15 cellular contexts compared by ENCODE assay signal in the genomic region with DNA sequence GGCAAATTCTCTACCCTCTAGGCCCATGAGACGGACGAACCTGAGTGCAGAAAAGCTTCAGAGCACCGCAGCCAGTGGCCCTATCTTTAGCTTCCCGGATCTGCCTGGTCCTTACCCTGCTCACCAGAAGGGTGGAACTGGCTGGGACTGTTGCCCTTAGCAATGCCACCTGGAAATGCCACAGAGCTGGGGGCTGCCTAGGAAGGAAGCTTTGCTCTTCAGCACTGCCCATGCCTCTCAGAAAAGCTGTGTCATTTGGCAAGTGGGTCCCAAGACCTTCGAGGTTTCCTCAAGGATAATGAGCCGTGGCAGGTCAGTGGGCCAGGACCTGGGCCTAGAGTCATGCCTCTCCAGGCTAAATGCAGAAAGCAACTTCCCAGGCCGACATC.
DNase-seq lines count a peak whose midpoint lies in the region; FAIRE-seq and TF ChIP-seq lines count a peak whose summit lies in the region.
"Had no signal": no experiment of that assay in that cellular context is flagged by ENCODE, and none has a peak within 500 bp of the region (broad histone marks: within the 10 kb centered on the region; RNA-seq: fewer than 3 reads in every experiment).

No MANE protein-coding gene starts in this region.

- H3K4me3 ChIP-seq in HFF-Myc (replicated peaks; ENCODE audit: low read depth, low read length) (peak overlapping the region; percentile 83), foreskin fibroblast (ENCODE audit: low read depth in 1 of 2, low read length in 2 of 2) (peak overlapping the region; percentile 59 to 93), rectal smooth muscle tissue (ENCODE audit: low read length) (peak overlapping the region; percentile 78)
- H3K4me3 ChIP-seq: stomach had no signal

- no peak for FAIRE-seq in D721Med (lab: Jason Lieb, UNC)

- H3K9ac ChIP-seq in rectal smooth muscle tissue (ENCODE audit: low read length): peak overlapping the region; percentile 55

- peak overlapping the region; percentile 98; the same call in 1 of the 2 replicates for H3K27ac ChIP-seq in C4-2B
- peak overlapping the region; percentile 96 for H3K27ac ChIP-seq in rectal smooth muscle tissue (ENCODE audit: low read depth, low read length)
- H3K27ac ChIP-seq: stomach had no signal

- no peaks in the 10 kb centered on the region for H3K36me3 ChIP-seq in rectal smooth muscle tissue (ENCODE audit: control insufficient read depth, insufficient read depth, low read length)
- H3K36me3 ChIP-seq: stomach had no signal

- TF ChIP-seq CTCF in C4-2B (conservative IDR thresholded peaks at IDR 0.05) (no peak), HFF-Myc (IDR thresholded peaks at IDR 0.05; ENCODE audit: low read depth, low read length, missing control alignments) (no peak), foreskin fibroblast (IDR thresholded peaks at IDR 0.05; ENCODE audit: low read depth, low read length) (no peak), D721Med (IDR thresholded peaks at IDR 0.05; ENCODE audit: insufficient read depth, missing control alignments) (no peak), GM13976 (IDR thresholded peaks at IDR 0.05; ENCODE audit: borderline replicate concordance, control extremely low read depth, extremely low read depth, insufficient read depth, missing control alignments) (no peak)

- H3K4me1 ChIP-seq in rectal smooth muscle tissue (ENCODE audit: control insufficient read depth, insufficient read depth, low read length): peaks cover 12% of the 10 kb centered on the region

- DNase-seq in HFF-Myc (ENCODE audit: extremely low read depth, low read depth) (no peak), foreskin fibroblast (peak in 1 of 2 donors; percentile 66), activated gamma-delta T cell (lab: John Stamatoyannopoulos, UW) (no peak), D721Med (ENCODE audit: insufficient read length, low spot score) (no peak), GM13976 (ENCODE audit: low spot score) (no peak), NCI-H2171 (lab: John Stamatoyannopoulos, UW) (no peak)
- DNase-seq: activated CD4-positive, alpha-beta T cell treated with anti-CD3 and anti-CD28 coated beads for 36 hours; activated naive CD4-positive, alpha-beta T cell treated with Interleukin-2 at 50 U/mL for 16 hours; GF-D8; Karpas-422; NCI-H1930; stomach; SW 1271 had no signal

- in situ Hi-C loops in GM13976 (cut with MboI; ENCODE audit: low sequenced_read_pairs, unreplicated experiment): no loop called here

- peaks cover 9% of the 10 kb centered on the region for H3K27me3 ChIP-seq in rectal smooth muscle tissue (ENCODE audit: control insufficient read depth, insufficient read depth, low read length)
